Comparison of ENCODE assay signal across 8 cellular contexts in genomic region chr15:50355612-50355905, GRCh38. TPM values are rescaled to one million over a fixed set of nuclear protein-coding genes. Genes with fewer than 3 reads are reported as not detected.
A peak's percentile ranks its signal among the peaks of the same experiment; 100 is the strongest.
DNase-seq lines count a peak whose midpoint lies in the region; ATAC-seq and TF ChIP-seq lines count a peak whose summit lies in the region.

No MANE protein-coding gene starts in this region.

- no peak for DNase-seq in CD4-positive, alpha-beta memory T cell
- no peak for DNase-seq in natural killer cell
- no peak for DNase-seq in HT-29 (ENCODE audit: low spot score)
- DNase-seq in Ammon's horn (ENCODE audit: low spot score) = no peak
- DNase-seq in erythroblast (lab: John Stamatoyannopoulos, UW) = no peak

- no peaks in the 10 kb centered on the region for H3F3A ChIP-seq in Loucy (ENCODE audit: low read depth)

- H3K27ac Mint-ChIP-seq in CD4-positive, alpha-beta memory T cell = peak overlapping the region; percentile 99 to 100 (median 99)
- H3K27ac Mint-ChIP-seq in natural killer cell = peak overlapping the region; percentile 97 to 100

- no peaks in the 10 kb centered on the region for H3K9me2 ChIP-seq in Loucy (replicated peaks; ENCODE audit: low read depth, low read length)

- H3K36me3 ChIP-seq in CD4-positive, alpha-beta memory T cell (ENCODE audit: insufficient read depth, low read length) = no peaks in the 10 kb centered on the region
- H3K36me3 ChIP-seq in Loucy (ENCODE audit: insufficient read depth, low read length) (0 out of 2 replicates have a peak, but pooled peaks cover 5% of the 10 kb centered on the region), ectodermal cell (ENCODE audit: control insufficient read depth, insufficient read depth, low read length) (peaks cover 18% of the 10 kb centered on the region)

- peak overlapping the region; percentile 94 for H3K9ac ChIP-seq in Loucy (ENCODE audit: low read depth, low read length, poor library complexity, severe bottlenecking)

- 0 to 2% methylated on average over 9 of the region's 9 CpGs for WGBS in ectodermal cell, 2 experiments

- no peaks in the 10 kb centered on the region for H3K9me3 ChIP-seq in CD4-positive, alpha-beta memory T cell (ENCODE audit: control insufficient read depth in 1 of 2, low read length in 2 of 2)
- no peaks in the 10 kb centered on the region for H3K9me3 ChIP-seq in Loucy (ENCODE audit: insufficient read depth, low read depth, low read length)
- H3K9me3 ChIP-seq in ectodermal cell (ENCODE audit: control insufficient read depth, low read length) = no peaks in the 10 kb centered on the region

- H3K4me2 ChIP-seq in Loucy (ENCODE audit: low read depth, low read length, poor library complexity, severe bottlenecking) = peak overlapping the region; percentile 96

- ATAC-seq in natural killer cell (no peak), HG02571 (IDR thresholded peaks at IDR 0.05; ENCODE audit: unreplicated experiment) (no peak)

- POLR2A ChIA-PET in CD4-positive, alpha-beta memory T cell (lab: Charles Lee; ENCODE audit: partially characterized antibody) = interaction anchor here (0.8 to 8.0 kb wide), 35 partner anchors 8 to 1545 kb away, joined by 3 to 143 read pairs (median 6); partner anchors contain the start of genes AP4E1, CEP152, COPS2 and DTWD1

- peak overlapping the region; percentile 92 for H2AFZ ChIP-seq in Loucy (ENCODE audit: low read length)

- no peaks in the 10 kb centered on the region for H3K27me3 ChIP-seq in CD4-positive, alpha-beta memory T cell (ENCODE audit: insufficient read depth, low read length)
- H3K27me3 ChIP-seq in Loucy (ENCODE audit: insufficient read depth, low read length, poor library complexity, severe bottlenecking) = peaks cover 13% of the 10 kb centered on the region
- H3K27me3 ChIP-seq in ectodermal cell (ENCODE audit: control insufficient read depth, insufficient read depth, low read length, poor library complexity, severe bottlenecking) = no peaks in the 10 kb centered on the region

- H4K20me1 ChIP-seq in Loucy (ENCODE audit: insufficient read depth, low read length, poor library complexity, severe bottlenecking) = peaks cover 44% of the 10 kb centered on the region

- peaks cover 24 to 44% of the 10 kb centered on the region in 2 donors for H3K36me3 Mint-ChIP-seq in CD4-positive, alpha-beta memory T cell
- peaks cover 8% of the 10 kb centered on the region for H3K36me3 Mint-ChIP-seq in natural killer cell

- TF ChIP-seq POLR2A in erythroblast (IDR thresholded peaks at IDR 0.05; ENCODE audit: low read length) = no peak

- peaks cover 51% of the 10 kb centered on the region for H3K4me1 ChIP-seq in CD4-positive, alpha-beta memory T cell (ENCODE audit: insufficient read depth, low read length)
- H3K4me1 ChIP-seq in Loucy (ENCODE audit: insufficient read depth, low read length, poor library complexity, severe bottlenecking) (peaks cover 36% of the 10 kb centered on the region), ectodermal cell (ENCODE audit: control insufficient read depth, insufficient read depth, low read length) (peaks cover 3% of the 10 kb centered on the region)

- H3K9me3 Mint-ChIP-seq in CD4-positive, alpha-beta memory T cell = peaks cover 0 to 6% (median 0%) of the 10 kb centered on the region in 8 donors
- H3K9me3 Mint-ChIP-seq in natural killer cell = no peaks in the 10 kb centered on the region

- intact Hi-C loops in CD4-positive, alpha-beta memory T cell (cut with micrococcal nuclease) = loop anchor here (2.0 to 10.0 kb wide), 2 partner anchors 409 to 1545 kb away; partner anchors contain the start of genes CEP152 and SPPL2A
- intact Hi-C loops in natural killer cell (cut with micrococcal nuclease) = loop anchor here (2.0 to 10.0 kb wide), 2 partner anchors 329 to 735 kb away; partner anchors contain the start of genes DTWD1, FAM227B and TRPM7

- H3K79me2 ChIP-seq in Loucy (ENCODE audit: insufficient read depth, low read length) = peaks cover 87% of the 10 kb centered on the region

- H3K4me3 ChIP-seq in CD4-positive, alpha-beta memory T cell (ENCODE audit: low read length in 2 of 2) = peak overlapping the region; percentile 80 to 95
- H3K4me3 ChIP-seq in Loucy (ENCODE audit: low read length, poor library complexity, severe bottlenecking) (peak overlapping the region; percentile 84), ectodermal cell (ENCODE audit: insufficient read depth, low read depth, low read length) (peak overlapping the region; percentile 81)

- H3K4me1 Mint-ChIP-seq in CD4-positive, alpha-beta memory T cell = peaks cover 34 to 72% (median 44%) of the 10 kb centered on the region in 4 donors
- H3K4me1 Mint-ChIP-seq in natural killer cell = peaks cover 56 to 59% of the 10 kb centered on the region in 2 donors

- H3K4me3 Mint-ChIP-seq in CD4-positive, alpha-beta memory T cell = peak overlapping the region; percentile 97 to 100 (median 98)
- peak overlapping the region; percentile 99 for H3K4me3 Mint-ChIP-seq in natural killer cell

- peaks cover 0 to 2% of the 10 kb centered on the region in 2 donors for H3K27me3 Mint-ChIP-seq in CD4-positive, alpha-beta memory T cell
- H3K27me3 Mint-ChIP-seq in natural killer cell (ENCODE audit: low read depth in 2 of 2) = no peaks in the 10 kb centered on the region

- H3K27ac ChIP-seq in CD4-positive, alpha-beta memory T cell (ENCODE audit: low read depth, low read length) = peak overlapping the region; percentile 99
- H3K27ac ChIP-seq in ectodermal cell (ENCODE audit: insufficient read depth, low read depth, low read length, poor library complexity, severe bottlenecking) = peak overlapping the region; percentile 99

- CTCF ChIA-PET in CD4-positive, alpha-beta memory T cell (lab: Charles Lee; ENCODE audit: partially characterized antibody) = interaction anchor here (1.3 to 2.3 kb wide), 2 partner anchors 32 to 40 kb away, joined by 5 to 9 read pairs; no protein-coding TSS in a partner anchor

- no peak for TF ChIP-seq CTCF in Loucy (conservative IDR thresholded peaks at IDR 0.05; ENCODE audit: low read length)
- no peak for TF ChIP-seq CTCF in natural killer cell (IDR thresholded peaks at IDR 0.05)

RNA-seq across cellular contexts. Expression of gene GABPB1, which starts 0.6 kb away (rescaled TPM):
- 10 to 100 TPM; 15.1 to 17.0 TPM for total RNA-seq in CD4-positive, alpha-beta memory T cell
- polyA plus RNA-seq in CD4-positive, alpha-beta memory T cell = 10 to 100 TPM; 28.9 to 31.6 TPM
- polyA plus RNA-seq in ectodermal cell (2013, experiment 1 of 4) = 31.8 TPM
- 33.6 TPM for polyA plus RNA-seq in ectodermal cell (2013, experiment 2 of 4)
- 27.7 TPM for polyA plus RNA-seq in ectodermal cell (2013, experiment 3 of 4)
- polyA plus RNA-seq in ectodermal cell (2013, experiment 4 of 4) = 31.1 TPM
- 10 to 100 TPM; 20.8 to 30.8 (median 26.3) TPM for total RNA-seq in natural killer cell
- 35.3 and 38.3 TPM in 2 replicates for total RNA-seq in HT-29 (2014; rRNA removed; shearing (Covaris generic))
